Comparison of ENCODE assay signal across 10 cellular contexts in the genomic region with DNA sequence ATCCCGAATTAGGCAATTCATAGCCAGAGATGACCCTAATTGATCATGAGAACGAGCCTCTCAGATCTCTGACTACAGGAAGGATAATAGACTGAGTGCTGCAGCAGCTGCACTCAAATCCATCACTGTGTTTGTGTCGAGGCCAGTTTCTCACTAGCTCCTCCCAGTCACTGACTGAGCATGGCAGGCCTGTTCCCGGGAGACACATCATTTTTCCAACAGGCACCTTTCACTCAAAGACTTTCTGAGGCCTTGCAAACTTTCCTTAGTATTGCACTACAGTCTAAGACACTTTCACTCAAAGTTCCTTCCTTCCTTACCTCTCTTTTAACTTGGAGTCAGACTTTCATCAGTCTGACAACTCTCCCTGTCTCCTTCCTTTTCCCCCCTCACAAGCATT. TPM values are rescaled to one million over a fixed set of nuclear protein-coding genes. Genes with fewer than 3 reads are reported as not detected.
DNase-seq lines count a peak whose midpoint lies in the region; ATAC-seq and TF ChIP-seq lines count a peak whose summit lies in the region.
"Had no signal": no experiment of that assay in that cellular context is flagged by ENCODE, and none has a peak within 500 bp of the region (broad histone marks: within the 10 kb centered on the region; RNA-seq: fewer than 3 reads in every experiment).

No MANE protein-coding gene starts in this region.

- H3K27me3 ChIP-seq in transverse colon, result no peaks in the 10 kb centered on the region

- TF ChIP-seq POLR2A in transverse colon (IDR thresholded peaks at IDR 0.05), result no peak

- H3K27ac ChIP-seq in transverse colon, result no peak overlapping the region
- H3K27ac ChIP-seq: parathyroid adenoma had no signal

- H3K27me3 Mint-ChIP-seq in activated T-cell treated with anti-CD3 and anti-CD28 coated beads, Interleukin-2, amount 50 U/mL, for 24 hours, result no peaks in the 10 kb centered on the region

- no peak for TF ChIP-seq EP300 in transverse colon (IDR thresholded peaks at IDR 0.05; ENCODE audit: low read depth)

- H3K4me1 ChIP-seq in transverse colon, result peaks cover 0 to 13% (median 5%) of the 10 kb centered on the region in 4 donors
- H3K4me1 ChIP-seq: parathyroid adenoma had no signal

- H3K4me3 Mint-ChIP-seq in activated T-cell treated with anti-CD3 and anti-CD28 coated beads, Interleukin-2, amount 50 U/mL, for 24 hours, result no peak overlapping the region

- peaks cover 37% of the 10 kb centered on the region for H3K36me3 Mint-ChIP-seq in activated T-cell treated with anti-CD3 and anti-CD28 coated beads, Interleukin-2, amount 50 U/mL, for 24 hours (ENCODE audit: low read depth)

- in situ Hi-C loops in transverse colon (cut with MboI; ENCODE audit: low pct_ligation_motif_present in 1 of 4, low pct_unique_long_range_greater_than_20kb in 1 of 4, low sequenced_read_pairs in 3 of 4), result no loop called here

- no peaks in the 10 kb centered on the region for H3K9me3 ChIP-seq in transverse colon

- DNase-seq in activated T-cell treated with anti-CD3 and anti-CD28 coated beads, Interleukin-2, amount 50 U/mL, for 24 hours, result no peak
- no peak for DNase-seq in activated T-cell treated with anti-CD3 and anti-CD28 coated beads for 4 hours
- DNase-seq in NCI-H510A (lab: John Stamatoyannopoulos, UW), result peak; percentile 19
- peak; percentile 39 for DNase-seq in fibroblast of mammary gland (ENCODE audit: low read depth)
- DNase-seq in retina, result peak; percentile 37
- no peak for DNase-seq in transverse colon
- DNase-seq: DMS79 had no signal

- intact Hi-C loops in transverse colon (cut with DNase I; ENCODE audit: low total_unique reads), result no loop called here

- H3K27ac Mint-ChIP-seq in activated T-cell treated with anti-CD3 and anti-CD28 coated beads, Interleukin-2, amount 50 U/mL, for 24 hours, result peak overlapping the region; percentile 31

- H3K36me3 ChIP-seq in transverse colon, result peaks cover 0 to under 1% (median 0%) of the 10 kb centered on the region in 4 donors

- ATAC-seq in HG03108 (IDR thresholded peaks at IDR 0.05; ENCODE audit: unreplicated experiment), result no peak
- ATAC-seq in HG03135 (IDR thresholded peaks at IDR 0.05; ENCODE audit: unreplicated experiment), result no peak

- no peak for TF ChIP-seq CTCF in fibroblast of mammary gland (conservative IDR thresholded peaks at IDR 0.05; ENCODE audit: control insufficient read depth, insufficient read depth, low read depth, low read length)
- no peak for TF ChIP-seq CTCF in transverse colon (IDR thresholded peaks at IDR 0.05)

- H3K9me3 Mint-ChIP-seq in activated T-cell treated with anti-CD3 and anti-CD28 coated beads, Interleukin-2, amount 50 U/mL, for 24 hours, result no peaks in the 10 kb centered on the region

- 27 to 54% methylated on average over 2 to 4 of the region's 4 CpGs for WGBS in transverse colon (ENCODE audit: low coverage in 1 of 2), 2 donors

- no peak overlapping the region for H3K4me3 ChIP-seq in fibroblast of mammary gland (ENCODE audit: control insufficient read depth, low read depth, low read length)
- no peak overlapping the region for H3K4me3 ChIP-seq in transverse colon

- H3K4me1 Mint-ChIP-seq in activated T-cell treated with anti-CD3 and anti-CD28 coated beads, Interleukin-2, amount 50 U/mL, for 24 hours (ENCODE audit: low read depth), result peaks cover 63% of the 10 kb centered on the region

RNA-seq across cellular contexts. Expression of gene SOS1, which starts 13.7 kb away (rescaled TPM):
- total RNA-seq in transverse colon, result 10 to 100 TPM; 13.9 to 43.8 (median 23.0) TPM

Comparison
In these comparisons a context has a peak if more than half of its experiments do, and no peak if none do; other contexts are left out.
1. DNase-seq: peak in NCI-H510A (single experiment), fibroblast of mammary gland (single experiment) and retina (single experiment); none in activated T-cell treated with anti-CD3 and anti-CD28 coated beads, Interleukin-2, amount 50 U/mL, for 24 hours (single experiment), activated T-cell treated with anti-CD3 and anti-CD28 coated beads for 4 hours (single experiment) and transverse colon (single experiment).